ENCODE assay signal across 1 cellular context in genomic region chr2:61017003-61017555, GRCh38.
TF ChIP-seq lines count a peak whose summit lies in the region.

No MANE protein-coding gene starts in this region.

TF ChIP-seq in HepG2, 621 proteins besides CTCF, POLR2A, EP300 and RAD21 (continued from another document and continues in another):
- TF ChIP-seq ZNF775 (CRISPR knock-in tag; IDR thresholded peaks at IDR 0.05; ENCODE audit: borderline replicate concordance) (no peak), NCOA5 (CRISPR knock-in tag; IDR thresholded peaks at IDR 0.05) (no peak), ZNF468 (CRISPR knock-in tag; IDR thresholded peaks at IDR 0.05) (no peak), SRF (IDR thresholded peaks at IDR 0.05; ENCODE audit: low read depth, low read length) (no peak), ZNF326 (CRISPR knock-in tag; IDR thresholded peaks at IDR 0.05; ENCODE audit: borderline replicate concordance) (no peak), PLSCR1 (CRISPR knock-in tag; IDR thresholded peaks at IDR 0.05; ENCODE audit: borderline replicate concordance) (no peak), HNRNPH1 (optimal IDR thresholded peaks at IDR 0.05; ENCODE audit: low read depth, low read length) (peak; percentile 48), ZBTB20 (CRISPR knock-in tag; IDR thresholded peaks at IDR 0.05; ENCODE audit: borderline replicate concordance, low read depth) (no peak), ZBTB7B (CRISPR knock-in tag; IDR thresholded peaks at IDR 0.05) (peak; percentile 83), PAX8 (CRISPR knock-in tag; IDR thresholded peaks at IDR 0.05; ENCODE audit: borderline replicate concordance) (no peak), MED1 (CRISPR knock-in tag; IDR thresholded peaks at IDR 0.05) (peak; percentile 50; the same call in 1 of the 2 replicates), POLR2AphosphoS2 (IDR thresholded peaks at IDR 0.05; ENCODE audit: low read depth, low read length) (no peak), KDM1A (CRISPR knock-in tag; IDR thresholded peaks at IDR 0.05) (peak; percentile 20; the same call in 1 of the 2 replicates), KMT2B (CRISPR knock-in tag; IDR thresholded peaks at IDR 0.05) (peak; percentile 95), HHEX (CRISPR knock-in tag; IDR thresholded peaks at IDR 0.05) (no peak), ARID4A (CRISPR knock-in tag; IDR thresholded peaks at IDR 0.05; ENCODE audit: borderline replicate concordance) (peak; percentile 81), PLRG1 (conservative IDR thresholded peaks at IDR 0.05) (no peak), GMEB1 (CRISPR knock-in tag; IDR thresholded peaks at IDR 0.05; ENCODE audit: borderline replicate concordance) (no peak), PRDM15 (CRISPR knock-in tag; IDR thresholded peaks at IDR 0.05) (no peak), NR0B2 (CRISPR knock-in tag; IDR thresholded peaks at IDR 0.05) (no peak; the same call in 1 of the 2 replicates), FOSL2 (CRISPR knock-in tag; IDR thresholded peaks at IDR 0.05) (peak; percentile 48; the same call in 1 of the 2 replicates), ZNF646 (CRISPR knock-in tag; IDR thresholded peaks at IDR 0.05) (no peak; the same call in 1 of the 2 replicates), RXRB (CRISPR knock-in tag; IDR thresholded peaks at IDR 0.05; ENCODE audit: borderline replicate concordance) (peak; percentile 36), DMAP1 (CRISPR knock-in tag; IDR thresholded peaks at IDR 0.05) (peak; percentile 89; the same call in 1 of the 2 replicates), ZNF639 (CRISPR knock-in tag; conservative IDR thresholded peaks at IDR 0.05) (peak; percentile 51), ZBTB3 (CRISPR knock-in tag; IDR thresholded peaks at IDR 0.05; ENCODE audit: borderline replicate concordance, low read depth) (no peak; the same call in 1 of the 2 replicates), ZNF124 (CRISPR knock-in tag; IDR thresholded peaks at IDR 0.05) (peak; percentile 62; the same call in 1 of the 2 replicates), ZNF431 (CRISPR knock-in tag; IDR thresholded peaks at IDR 0.05; ENCODE audit: borderline replicate concordance, low read depth) (no peak), RBFOX2 (IDR thresholded peaks at IDR 0.05; ENCODE audit: low read depth, low read length) (no peak), SRSF1 (optimal IDR thresholded peaks at IDR 0.05; ENCODE audit: low read depth, low read length) (no peak), ATF1 (CRISPR knock-in tag; IDR thresholded peaks at IDR 0.05) (no peak), STAT6 (CRISPR knock-in tag; IDR thresholded peaks at IDR 0.05; ENCODE audit: borderline replicate concordance) (no peak), ZNF24 (IDR thresholded peaks at IDR 0.05) (0 out of 2 replicates have a peak, but pooled peaks have one; percentile 8), KLF12 (CRISPR knock-in tag; IDR thresholded peaks at IDR 0.05; ENCODE audit: borderline replicate concordance) (no peak), EED (CRISPR knock-in tag; IDR thresholded peaks at IDR 0.05) (no peak), RELA (CRISPR knock-in tag; IDR thresholded peaks at IDR 0.05) (no peak), ZFP62 (CRISPR knock-in tag; IDR thresholded peaks at IDR 0.05) (no peak)
